Comparison of ENCODE assay signal across 25 cellular contexts in genomic region chr15:64559243-64559642, GRCh38.
DNase-seq lines count a peak whose midpoint lies in the region; ATAC-seq and TF ChIP-seq lines count a peak whose summit lies in the region.
"Had no signal": no experiment of that assay in that cellular context is flagged by ENCODE, and none has a peak within 500 bp of the region (broad histone marks: within the 10 kb centered on the region; RNA-seq: fewer than 3 reads in every experiment).

No MANE protein-coding gene starts in this region.

- H3K9me3 ChIP-seq in cardiac muscle cell (ENCODE audit: low read depth) (no peaks in the 10 kb centered on the region), heart right ventricle (no peaks in the 10 kb centered on the region)
- no peaks in the 10 kb centered on the region for H3K9me3 ChIP-seq in naive thymus-derived CD4-positive, alpha-beta T cell (ENCODE audit: control insufficient read depth in 2 of 3, low read length in 3 of 3)
- H3K9me3 ChIP-seq: body of pancreas, esophagus muscularis mucosa had no signal

- peak overlapping the region; percentile 66 for H3K27ac ChIP-seq in cardiac muscle cell
- H3K27ac ChIP-seq in heart right ventricle, result no peak overlapping the region
- H3K27ac ChIP-seq in naive thymus-derived CD4-positive, alpha-beta T cell (ENCODE audit: low read depth, low read length), result no peak overlapping the region
- H3K27ac ChIP-seq: esophagus muscularis mucosa, PC-9 had no signal

- H3K4me1 ChIP-seq in cardiac muscle cell (ENCODE audit: low read depth) (peaks cover 25% of the 10 kb centered on the region), heart right ventricle (peaks cover 0 to 28% (median 16%) of the 10 kb centered on the region in 9 donors)
- peaks cover 0 to 20% of the 10 kb centered on the region in 2 donors for H3K4me1 ChIP-seq in naive thymus-derived CD4-positive, alpha-beta T cell (ENCODE audit: control insufficient read depth in 2 of 2, insufficient read depth in 2 of 2, low read length in 2 of 2)

- CTCF ChIA-PET in naive thymus-derived CD4-positive, alpha-beta T cell (lab: Charles Lee), result no interaction called here

- H3K36me3 ChIP-seq in cardiac muscle cell (no peaks in the 10 kb centered on the region), heart right ventricle (no peaks in the 10 kb centered on the region)
- no peaks in the 10 kb centered on the region for H3K36me3 ChIP-seq in naive thymus-derived CD4-positive, alpha-beta T cell (ENCODE audit: control insufficient read depth in 2 of 3, insufficient read depth in 3 of 3, low read length in 3 of 3)
- H3K36me3 ChIP-seq: esophagus muscularis mucosa had no signal

- DNase-seq in cardiac muscle cell (ENCODE audit: low read depth in 1 of 2, low spot score in 1 of 2) (no peak), heart right ventricle (no peak), type B pancreatic cell (ENCODE audit: extremely low spot score, unreplicated experiment) (no peak)
- no peak for DNase-seq in naive thymus-derived CD4-positive, alpha-beta T cell
- DNase-seq in T-helper 2 cell treated with Interferon-gamma antibody and Interleukin-4, amounts not matched to agents 5 μg/mL and 100 μg/mL, for 36 hours (ENCODE audit: low spot score), result no peak
- no peak for DNase-seq in effector CD8-positive, alpha-beta T cell (lab: John Stamatoyannopoulos, UW)
- DNase-seq: activated CD4-positive, alpha-beta T cell treated with anti-CD3 and anti-CD28 coated beads for 1 hour; activated CD8-positive, alpha-beta memory T cell treated with anti-CD3 and anti-CD28 coated beads, Interleukin-2, amount 50 U/mL, for 48 hours; activated CD8-positive, alpha-beta T cell treated with anti-CD3 and anti-CD28 coated beads for 36 hours; activated effector memory CD4-positive, alpha-beta T cell treated with anti-CD3 and anti-CD28 coated beads, Interleukin-2, amount 50 U/mL, for 16 hours; body of pancreas; DMS79 treated with DMSO at 0.1 percent for 48 hours; foreskin fibroblast; GDM1; midbrain; naive B cell; NCI-H146; NCI-H2107; NCI-H345; occipital lobe; PC-9; stimulated activated naive CD4-positive, alpha-beta T cell treated with Interleukin-2 at 50 U/mL for 16 hours had no signal

- WGBS in heart right ventricle, 2 donors, result 92 to 98% methylated on average over 2 of the region's 2 CpGs

- no peak overlapping the region for H3K4me3 Mint-ChIP-seq in activated T-helper 17 cell treated with anti-CD3 and anti-CD28 coated beads, Interleukin-2, amount 50 U/mL, for 72 hours
- peak overlapping the region in 1 of 10 donors; percentile 52 for H3K4me3 Mint-ChIP-seq in naive thymus-derived CD4-positive, alpha-beta T cell
- no peak overlapping the region for H3K4me3 Mint-ChIP-seq in T-helper 2 cell treated with Interferon-gamma antibody and Interleukin-4, amounts not matched to agents 5 μg/mL and 100 μg/mL, for 36 hours
- H3K4me3 Mint-ChIP-seq in type B pancreatic cell, result no peak overlapping the region
- H3K4me3 Mint-ChIP-seq: activated CD8-positive, alpha-beta T cell treated with anti-CD3 and anti-CD28 coated beads for 36 hours; naive B cell had no signal

- H3K27me3 Mint-ChIP-seq in activated T-helper 17 cell treated with anti-CD3 and anti-CD28 coated beads, Interleukin-2, amount 50 U/mL, for 72 hours, result no peaks in the 10 kb centered on the region
- no peaks in the 10 kb centered on the region for H3K27me3 Mint-ChIP-seq in naive thymus-derived CD4-positive, alpha-beta T cell
- H3K27me3 Mint-ChIP-seq in T-helper 2 cell treated with Interferon-gamma antibody and Interleukin-4, amounts not matched to agents 5 μg/mL and 100 μg/mL, for 36 hours (ENCODE audit: low read depth), result no peaks in the 10 kb centered on the region
- no peaks in the 10 kb centered on the region for H3K27me3 Mint-ChIP-seq in type B pancreatic cell
- H3K27me3 Mint-ChIP-seq: activated CD8-positive, alpha-beta T cell treated with anti-CD3 and anti-CD28 coated beads for 36 hours; naive B cell had no signal

- TF ChIP-seq CTCF in cardiac muscle cell (IDR thresholded peaks at IDR 0.05; ENCODE audit: low read depth, low read length) (no peak), heart right ventricle (IDR thresholded peaks at IDR 0.05) (no peak), type B pancreatic cell (conservative IDR thresholded peaks at IDR 0.05) (no peak)

- H3K4me1 Mint-ChIP-seq in activated T-helper 17 cell treated with anti-CD3 and anti-CD28 coated beads, Interleukin-2, amount 50 U/mL, for 72 hours, result peaks cover 23% of the 10 kb centered on the region
- peaks cover 28 to 76% (median 68%) of the 10 kb centered on the region in 7 donors for H3K4me1 Mint-ChIP-seq in naive thymus-derived CD4-positive, alpha-beta T cell
- H3K4me1 Mint-ChIP-seq in T-helper 2 cell treated with Interferon-gamma antibody and Interleukin-4, amounts not matched to agents 5 μg/mL and 100 μg/mL, for 36 hours (ENCODE audit: low read depth), result peaks cover 29% of the 10 kb centered on the region
- peaks cover 26% of the 10 kb centered on the region for H3K4me1 Mint-ChIP-seq in type B pancreatic cell (ENCODE audit: unreplicated experiment)

- H3K36me3 Mint-ChIP-seq in activated T-helper 17 cell treated with anti-CD3 and anti-CD28 coated beads, Interleukin-2, amount 50 U/mL, for 72 hours (ENCODE audit: low read depth), result peaks cover 13% of the 10 kb centered on the region
- peaks cover 5 to 23% (median 10%) of the 10 kb centered on the region in 5 donors for H3K36me3 Mint-ChIP-seq in naive thymus-derived CD4-positive, alpha-beta T cell
- peaks cover 24% of the 10 kb centered on the region for H3K36me3 Mint-ChIP-seq in T-helper 2 cell treated with Interferon-gamma antibody and Interleukin-4, amounts not matched to agents 5 μg/mL and 100 μg/mL, for 36 hours (ENCODE audit: low read depth)
- peaks cover 12% of the 10 kb centered on the region for H3K36me3 Mint-ChIP-seq in type B pancreatic cell

- H3K4me3 ChIP-seq in cardiac muscle cell, result no peak overlapping the region
- H3K4me3 ChIP-seq in heart right ventricle, result no peak overlapping the region
- no peak overlapping the region for H3K4me3 ChIP-seq in naive thymus-derived CD4-positive, alpha-beta T cell (ENCODE audit: low read length)
- H3K4me3 ChIP-seq: BLaER1 treated with 17β-estradiol and CSF1 and Interleukin-3, amounts not matched to agents 10 nM and 100 nM; body of pancreas; esophagus muscularis mucosa; PC-9 had no signal

- no peak for ATAC-seq in heart right ventricle
- ATAC-seq in activated T-helper 17 cell treated with anti-CD3 and anti-CD28 coated beads, Interleukin-2, amount 50 U/mL, for 72 hours (replicated peaks), result no peak
- ATAC-seq in naive thymus-derived CD4-positive, alpha-beta T cell, result no peak
- ATAC-seq: activated CD8-positive, alpha-beta T cell treated with anti-CD3 and anti-CD28 coated beads for 36 hours; body of pancreas had no signal

- H3K27me3 ChIP-seq in cardiac muscle cell, result no peaks in the 10 kb centered on the region
- no peaks in the 10 kb centered on the region for H3K27me3 ChIP-seq in heart right ventricle
- H3K27me3 ChIP-seq in naive thymus-derived CD4-positive, alpha-beta T cell (ENCODE audit: control insufficient read depth in 2 of 2, insufficient read depth in 2 of 2, low read length in 2 of 2), result no peaks in the 10 kb centered on the region
- H3K27me3 ChIP-seq: BLaER1 treated with 17β-estradiol and CSF1 and Interleukin-3, amounts not matched to agents 10 nM and 100 nM; body of pancreas; esophagus muscularis mucosa had no signal

- H3K27ac Mint-ChIP-seq in activated T-helper 17 cell treated with anti-CD3 and anti-CD28 coated beads, Interleukin-2, amount 50 U/mL, for 72 hours, result peak overlapping the region; percentile 23
- H3K27ac Mint-ChIP-seq in naive thymus-derived CD4-positive, alpha-beta T cell, result peak overlapping the region in 5 of 9 donors; percentile 45 to 82 (median 70)
- no peak overlapping the region for H3K27ac Mint-ChIP-seq in T-helper 2 cell treated with Interferon-gamma antibody and Interleukin-4, amounts not matched to agents 5 μg/mL and 100 μg/mL, for 36 hours
- H3K27ac Mint-ChIP-seq in type B pancreatic cell, result no peak overlapping the region
- H3K27ac Mint-ChIP-seq: activated CD8-positive, alpha-beta T cell treated with anti-CD3 and anti-CD28 coated beads for 36 hours had no signal

- intact Hi-C loops in heart right ventricle (cut with DNase I), result no loop called here
- intact Hi-C loops in naive thymus-derived CD4-positive, alpha-beta T cell (cut with micrococcal nuclease), result no loop called here

- H3K9me3 Mint-ChIP-seq in activated T-helper 17 cell treated with anti-CD3 and anti-CD28 coated beads, Interleukin-2, amount 50 U/mL, for 72 hours, result no peaks in the 10 kb centered on the region
- no peaks in the 10 kb centered on the region for H3K9me3 Mint-ChIP-seq in naive thymus-derived CD4-positive, alpha-beta T cell
- H3K9me3 Mint-ChIP-seq in T-helper 2 cell treated with Interferon-gamma antibody and Interleukin-4, amounts not matched to agents 5 μg/mL and 100 μg/mL, for 36 hours, result no peaks in the 10 kb centered on the region
- no peaks in the 10 kb centered on the region for H3K9me3 Mint-ChIP-seq in type B pancreatic cell
- H3K9me3 Mint-ChIP-seq: activated CD8-positive, alpha-beta T cell treated with anti-CD3 and anti-CD28 coated beads for 36 hours; naive B cell had no signal

- POLR2A ChIA-PET in naive thymus-derived CD4-positive, alpha-beta T cell (lab: Charles Lee), result interaction anchor here (1.2 kb wide), 1 partner anchor 14 kb away, joined by 3 read pairs; no protein-coding TSS in a partner anchor

Comparison
In these comparisons a context has a peak if more than half of its experiments do, and no peak if none do; other contexts are left out.
1. H3K27ac Mint-ChIP-seq: peak in activated T-helper 17 cell treated with anti-CD3 and anti-CD28 coated beads, Interleukin-2, amount 50 U/mL, for 72 hours (single experiment) and naive thymus-derived CD4-positive, alpha-beta T cell (5 of 9); none in T-helper 2 cell treated with Interferon-gamma antibody and Interleukin-4, amounts not matched to agents 5 μg/mL and 100 μg/mL, for 36 hours (single experiment) and type B pancreatic cell (single experiment).